28 cellular contexts compared by ENCODE assay signal in the genomic region with DNA sequence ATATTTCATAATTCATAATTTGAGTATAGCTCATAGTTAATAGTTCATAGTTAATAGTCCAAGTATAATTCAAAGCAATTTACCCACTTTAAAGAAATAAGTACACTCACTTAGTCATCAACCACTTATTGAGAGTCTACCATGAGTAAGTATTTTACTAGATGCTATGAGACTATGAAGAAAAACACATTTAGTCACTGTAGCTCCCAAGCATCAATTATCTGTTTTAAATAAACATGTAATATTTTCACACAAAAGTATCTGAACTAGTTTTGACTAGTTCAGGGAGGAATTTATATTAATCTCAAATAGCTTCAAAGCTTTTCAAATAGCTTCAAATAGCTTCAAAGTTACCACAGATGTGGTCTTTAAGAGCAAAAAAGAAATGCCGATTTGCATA.
DNase-seq lines count a peak whose midpoint lies in the region; ATAC-seq and TF ChIP-seq lines count a peak whose summit lies in the region.
"Had no signal": no experiment of that assay in that cellular context is flagged by ENCODE, and none has a peak within 500 bp of the region (broad histone marks: within the 10 kb centered on the region; RNA-seq: fewer than 3 reads in every experiment).

No MANE protein-coding gene starts in this region.

- no peak for DNase-seq in activated CD4-positive, alpha-beta T cell treated with anti-CD3 and anti-CD28 coated beads for 36 hours
- DNase-seq in activated CD4-positive, alpha-beta T cell treated with anti-CD3 and anti-CD28 coated beads, Interleukin-2, amount 10 ng/mL, durations not matched to agents 7 days and 5 days: no peak
- DNase-seq in SK-N-SH: no peak
- peak; percentile 62 for DNase-seq in fibroblast of mammary gland (ENCODE audit: low read depth)
- peak; percentile 34 for DNase-seq in stromal cell of bone marrow (ENCODE audit: low read depth)
- DNase-seq in stimulated activated CD4-positive, alpha-beta T cell treated with anti-CD3 and anti-CD28 coated beads, Interleukin-12 subunit alpha, Interleukin-12 subunit beta, amount 100 ng/mL, for 4 hours: no peak
- DNase-seq in NCI-H1105 treated with DMSO at 0.1 percent for 48 hours (lab: John Stamatoyannopoulos, UW): no peak
- DNase-seq: 8988T; activated CD4-positive, CD25-positive, alpha-beta regulatory T cell treated with anti-CD3 and anti-CD28 coated beads, Interleukin-2, amount 50 U/mL, for 72 hours; activated CD8-positive, alpha-beta memory T cell treated with anti-CD3 and anti-CD28 coated beads for 24 hours; activated gamma-delta T cell treated with Interleukin-2 at 50 U/mL for 16 hours; activated naive CD8-positive, alpha-beta T cell treated with anti-CD3 and anti-CD28 coated beads, Interleukin-2, amount 50 U/mL, for 24 hours; activated T-cell treated with anti-CD3 and anti-CD28 coated beads, Interleukin-2, amount 50 U/mL, for 1 hour; CD8-positive, alpha-beta memory T cell; colonic mucosa; DMS153; esophagus squamous epithelium; H7; NCI-H2081 treated with DMSO at 0.1 percent for 48 hours; NCI-H82; SHP77 treated with DMSO at 0.1 percent for 48 hours; stimulated activated CD4-positive, alpha-beta T cell treated with anti-CD3 and anti-CD28 coated beads, Interleukin-1b, Interleukin-23, amount 100 ng/mL, for 48 hours; T-cell; upper lobe of right lung had no signal

- H3K9me3 ChIP-seq in SK-N-SH: peaks cover 6% of the 10 kb centered on the region; the same call in 1 of the 2 replicates
- H3K9me3 ChIP-seq: colonic mucosa, esophagus squamous epithelium, upper lobe of right lung had no signal

- no peaks in the 10 kb centered on the region for H3K79me2 ChIP-seq in SK-N-SH (ENCODE audit: insufficient read depth)

- no peak for TF ChIP-seq EP300 in SK-N-SH (IDR thresholded peaks at IDR 0.05; ENCODE audit: borderline replicate concordance in 1 of 2, low read depth in 1 of 2, low read length in 1 of 2)

- H3K4me2 ChIP-seq in SK-N-SH: no peak overlapping the region

- H3K27me3 Mint-ChIP-seq in activated CD4-positive, alpha-beta T cell treated with anti-CD3 and anti-CD28 coated beads for 36 hours: no peaks in the 10 kb centered on the region
- H3K27me3 Mint-ChIP-seq in activated CD4-positive, alpha-beta T cell treated with anti-CD3 and anti-CD28 coated beads, Interleukin-2, amount 10 ng/mL, durations not matched to agents 7 days and 5 days: no peaks in the 10 kb centered on the region
- H3K27me3 Mint-ChIP-seq: progenitor cell of endocrine pancreas, T-cell had no signal

- no peak for TF ChIP-seq CTCF in SK-N-SH (IDR thresholded peaks at IDR 0.05)
- no peak for TF ChIP-seq CTCF in fibroblast of mammary gland (conservative IDR thresholded peaks at IDR 0.05; ENCODE audit: control insufficient read depth, insufficient read depth, low read depth, low read length)

- peaks cover 0 to 4% of the 10 kb centered on the region in 2 experiments; a peak in 1 of 4 replicates for H3K4me1 ChIP-seq in SK-N-SH (ENCODE audit: control insufficient read depth in 1 of 2, insufficient read depth in 2 of 2, low read depth in 1 of 2, low read length in 1 of 2)
- H3K4me1 ChIP-seq: colonic mucosa, esophagus squamous epithelium, upper lobe of right lung had no signal

- H2AFZ ChIP-seq in SK-N-SH (ENCODE audit: low read depth): peak overlapping the region; percentile 10; the same call in 1 of the 2 replicates

- H3K4me3 ChIP-seq in SK-N-SH (ENCODE audit: low read depth in 2 of 2, low read length in 1 of 2): no peak overlapping the region
- no peak overlapping the region for H3K4me3 ChIP-seq in fibroblast of mammary gland (ENCODE audit: control insufficient read depth, low read depth, low read length)
- H3K4me3 ChIP-seq: colonic mucosa, esophagus squamous epithelium, upper lobe of right lung had no signal

- no peaks in the 10 kb centered on the region for H3K9me3 Mint-ChIP-seq in activated CD4-positive, alpha-beta T cell treated with anti-CD3 and anti-CD28 coated beads for 36 hours (ENCODE audit: low read depth)
- peaks cover 3% of the 10 kb centered on the region for H3K9me3 Mint-ChIP-seq in activated CD4-positive, alpha-beta T cell treated with anti-CD3 and anti-CD28 coated beads, Interleukin-2, amount 10 ng/mL, durations not matched to agents 7 days and 5 days

- no peak overlapping the region for H3K9ac ChIP-seq in SK-N-SH

- no peak overlapping the region for H3K27ac Mint-ChIP-seq in activated CD4-positive, alpha-beta T cell treated with anti-CD3 and anti-CD28 coated beads for 36 hours
- no peak overlapping the region for H3K27ac Mint-ChIP-seq in activated CD4-positive, alpha-beta T cell treated with anti-CD3 and anti-CD28 coated beads, Interleukin-2, amount 10 ng/mL, durations not matched to agents 7 days and 5 days
- H3K27ac Mint-ChIP-seq: activated naive CD8-positive, alpha-beta T cell treated with anti-CD3 and anti-CD28 coated beads, Interleukin-2, amount 50 U/mL, for 24 hours; CD8-positive, alpha-beta memory T cell; progenitor cell of endocrine pancreas; T-cell had no signal

- H3K27ac ChIP-seq in SK-N-SH (ENCODE audit: low read depth in 2 of 2, low read length in 1 of 2): peak overlapping the region in 1 of 2 experiments; percentile 38; a peak in 2 of 4 replicates
- H3K27ac ChIP-seq: colonic mucosa, esophagus squamous epithelium, HL-60, upper lobe of right lung had no signal

- peak; percentile 42 for ATAC-seq in activated CD4-positive, alpha-beta T cell treated with anti-CD3 and anti-CD28 coated beads for 36 hours
- no peak for ATAC-seq in HG02973 (IDR thresholded peaks at IDR 0.05; ENCODE audit: unreplicated experiment)
- ATAC-seq: activated naive CD8-positive, alpha-beta T cell treated with anti-CD3 and anti-CD28 coated beads, Interleukin-2, amount 50 U/mL, for 24 hours; HepG2; T-cell; upper lobe of right lung had no signal

- no peaks in the 10 kb centered on the region for H3K36me3 ChIP-seq in SK-N-SH (replicated peaks in 1 of 2; ENCODE audit: control insufficient read depth in 1 of 2, insufficient read depth in 2 of 2, low read length in 1 of 2)
- H3K36me3 ChIP-seq: colonic mucosa, upper lobe of right lung had no signal

- no peak for TF ChIP-seq RAD21 in SK-N-SH (IDR thresholded peaks at IDR 0.05; ENCODE audit: low read length)

- intact Hi-C loops in activated CD4-positive, alpha-beta T cell treated with anti-CD3 and anti-CD28 coated beads for 36 hours (cut with DNase I, micrococcal nuclease): no loop called here

- H3K9me2 ChIP-seq in SK-N-SH: no peaks in the 10 kb centered on the region

- H3K4me3 Mint-ChIP-seq in activated CD4-positive, alpha-beta T cell treated with anti-CD3 and anti-CD28 coated beads for 36 hours: no peak overlapping the region
- no peak overlapping the region for H3K4me3 Mint-ChIP-seq in activated CD4-positive, alpha-beta T cell treated with anti-CD3 and anti-CD28 coated beads, Interleukin-2, amount 10 ng/mL, durations not matched to agents 7 days and 5 days
- H3K4me3 Mint-ChIP-seq: activated naive CD8-positive, alpha-beta T cell treated with anti-CD3 and anti-CD28 coated beads, Interleukin-2, amount 50 U/mL, for 24 hours; CD8-positive, alpha-beta memory T cell; T-cell had no signal

- H4K20me1 ChIP-seq in SK-N-SH (ENCODE audit: insufficient read depth): no peaks in the 10 kb centered on the region

- no peaks in the 10 kb centered on the region for H3F3A ChIP-seq in SK-N-SH (replicated peaks; ENCODE audit: insufficient read depth)

- WGBS in SK-N-SH (ENCODE audit: low lambda C conversion rate): 90% methylated on average over 1 of the region's 1 CpG

- H3K36me3 Mint-ChIP-seq in activated CD4-positive, alpha-beta T cell treated with anti-CD3 and anti-CD28 coated beads for 36 hours (ENCODE audit: low read depth): peaks cover 21% of the 10 kb centered on the region
- H3K36me3 Mint-ChIP-seq in activated CD4-positive, alpha-beta T cell treated with anti-CD3 and anti-CD28 coated beads, Interleukin-2, amount 10 ng/mL, durations not matched to agents 7 days and 5 days (ENCODE audit: low read depth): peaks cover 17% of the 10 kb centered on the region

- POLR2A ChIA-PET in activated CD4-positive, alpha-beta T cell treated with anti-CD3 and anti-CD28 coated beads for 36 hours (lab: Charles Lee): no interaction called here
- POLR2A ChIA-PET in activated CD4-positive, alpha-beta T cell treated with anti-CD3 and anti-CD28 coated beads, Interleukin-2, amount 10 ng/mL, durations not matched to agents 7 days and 5 days (lab: Charles Lee): no interaction called here
- POLR2A ChIA-PET in SK-N-SH (lab: Yijun Ruan, JAX): no interaction called here

- CTCF ChIA-PET in activated CD4-positive, alpha-beta T cell treated with anti-CD3 and anti-CD28 coated beads for 36 hours (lab: Charles Lee): interaction anchor here (0.6 to 1.3 kb wide), 2 partner anchors 13 to 15 kb away, joined by 3 to 4 read pairs; no protein-coding TSS in a partner anchor
- CTCF ChIA-PET in activated CD4-positive, alpha-beta T cell treated with anti-CD3 and anti-CD28 coated beads, Interleukin-2, amount 10 ng/mL, durations not matched to agents 7 days and 5 days (lab: Charles Lee): no interaction called here
- CTCF ChIA-PET in SK-N-SH (lab: Yijun Ruan, JAX): interaction anchor here (0.7 kb wide), 1 partner anchor 13 kb away, joined by 3 read pairs; no protein-coding TSS in a partner anchor

- no peaks in the 10 kb centered on the region for H3K27me3 ChIP-seq in SK-N-SH (ENCODE audit: insufficient read depth)
- H3K27me3 ChIP-seq: colonic mucosa, esophagus squamous epithelium, upper lobe of right lung had no signal

- H3K4me1 Mint-ChIP-seq in activated CD4-positive, alpha-beta T cell treated with anti-CD3 and anti-CD28 coated beads for 36 hours: no peaks in the 10 kb centered on the region
- no peaks in the 10 kb centered on the region for H3K4me1 Mint-ChIP-seq in activated CD4-positive, alpha-beta T cell treated with anti-CD3 and anti-CD28 coated beads, Interleukin-2, amount 10 ng/mL, durations not matched to agents 7 days and 5 days
- H3K4me1 Mint-ChIP-seq: activated naive CD8-positive, alpha-beta T cell treated with anti-CD3 and anti-CD28 coated beads, Interleukin-2, amount 50 U/mL, for 24 hours; CD8-positive, alpha-beta memory T cell; T-cell had no signal

TF ChIP-seq in SK-N-SH, 30 proteins besides CTCF, POLR2A, EP300 and RAD21 (continues in another document):
- TF ChIP-seq FOXJ3 (CRISPR knock-in tag; IDR thresholded peaks at IDR 0.05) (no peak), RXRA (IDR thresholded peaks at IDR 0.05; ENCODE audit: borderline replicate concordance, low read depth) (no peak), YY1 (IDR thresholded peaks at IDR 0.05; ENCODE audit: low read depth) (no peak), POLR2AphosphoS5 (IDR thresholded peaks at IDR 0.05; ENCODE audit: low read depth, low read length) (no peak), GABPA (IDR thresholded peaks at IDR 0.05; ENCODE audit: low read depth) (no peak)

Comparison
In these comparisons a context has a peak if more than half of its experiments do, and no peak if none do; other contexts are left out.
1. DNase-seq: peak in fibroblast of mammary gland (single experiment) and stromal cell of bone marrow (single experiment); none in activated CD4-positive, alpha-beta T cell treated with anti-CD3 and anti-CD28 coated beads for 36 hours (single experiment), activated CD4-positive, alpha-beta T cell treated with anti-CD3 and anti-CD28 coated beads, Interleukin-2, amount 10 ng/mL, durations not matched to agents 7 days and 5 days (single experiment), SK-N-SH (single experiment), stimulated activated CD4-positive, alpha-beta T cell treated with anti-CD3 and anti-CD28 coated beads, Interleukin-12 subunit alpha, Interleukin-12 subunit beta, amount 100 ng/mL, for 4 hours (single experiment) and NCI-H1105 treated with DMSO at 0.1 percent for 48 hours (single experiment).